ENCODE assay signal across 1 cellular context in genomic region chr22:28800308-28801041, GRCh38.
TF ChIP-seq lines count a peak whose summit lies in the region.

TSS of gene XBP1 (minus strand) at chr22:28800569.

TF ChIP-seq in HepG2, 621 proteins besides CTCF, POLR2A, EP300 and RAD21 (continued from another document):
- TF ChIP-seq AGO1 (IDR thresholded peaks at IDR 0.05; ENCODE audit: low read depth, low read length, poor library complexity, severe bottlenecking) (peak; percentile 70), ZNF333 (CRISPR knock-in tag; IDR thresholded peaks at IDR 0.05; ENCODE audit: borderline replicate concordance) (no peak; the same call in 1 of the 2 replicates), ISL2 (CRISPR knock-in tag; IDR thresholded peaks at IDR 0.05) (0 out of 2 replicates have a peak, but pooled peaks have one; percentile 17), SMAD1 (CRISPR knock-in tag; IDR thresholded peaks at IDR 0.05; ENCODE audit: borderline replicate concordance, low read depth) (peak; percentile 89), ZNF18 (CRISPR knock-in tag; IDR thresholded peaks at IDR 0.05; ENCODE audit: insufficient replicate concordance) (no peak), HNF1A (IDR thresholded peaks at IDR 0.05; ENCODE audit: low read depth) (no peak), HNF1A (CRISPR knock-in tag; IDR thresholded peaks at IDR 0.05; ENCODE audit: borderline replicate concordance) (peak; percentile 77; the same call in 1 of the 2 replicates), ZSCAN21 (CRISPR knock-in tag; IDR thresholded peaks at IDR 0.05; ENCODE audit: borderline replicate concordance) (peak; percentile 80), AKAP8 (CRISPR knock-in tag; IDR thresholded peaks at IDR 0.05) (peak; percentile 80; the same call in 1 of the 2 replicates), HMGXB4 (CRISPR knock-in tag; IDR thresholded peaks at IDR 0.05; ENCODE audit: borderline replicate concordance in 1 of 2, low read depth in 1 of 2) (peak; percentile 56 to 76; a peak in 3 of 4 replicates), ARHGAP35 (CRISPR knock-in tag; IDR thresholded peaks at IDR 0.05; ENCODE audit: borderline replicate concordance) (no peak; the same call in 1 of the 2 replicates), PPARG (CRISPR knock-in tag; conservative IDR thresholded peaks at IDR 0.05) (peak; percentile 57), MIXL1 (CRISPR knock-in tag; IDR thresholded peaks at IDR 0.05) (0 out of 2 replicates have a peak, but pooled peaks have one; percentile 26), RXRB (CRISPR knock-in tag; IDR thresholded peaks at IDR 0.05; ENCODE audit: borderline replicate concordance) (peak; percentile 76), MLLT10 (CRISPR knock-in tag; IDR thresholded peaks at IDR 0.05) (0 out of 2 replicates have a peak, but pooled peaks have one; percentile 73), ZSCAN31 (CRISPR knock-in tag; IDR thresholded peaks at IDR 0.05; ENCODE audit: low read depth) (peak; percentile 58), ZNF75D (CRISPR knock-in tag; IDR thresholded peaks at IDR 0.05; ENCODE audit: borderline replicate concordance) (no peak), MXD3 (CRISPR knock-in tag; IDR thresholded peaks at IDR 0.05) (peak; percentile 48; the same call in 1 of the 2 replicates), PHF20 (CRISPR knock-in tag; IDR thresholded peaks at IDR 0.05) (peak; percentile 2; the same call in 1 of the 2 replicates), CBX1 (IDR thresholded peaks at IDR 0.05; ENCODE audit: low read depth) (peak; percentile 66), ATF3 (CRISPR knock-in tag; IDR thresholded peaks at IDR 0.05) (peak; percentile 46), CHCHD3 (CRISPR knock-in tag; IDR thresholded peaks at IDR 0.05) (0 out of 2 replicates have a peak, but pooled peaks have one; percentile 16), ZNF20 (CRISPR knock-in tag; IDR thresholded peaks at IDR 0.05) (no peak; the same call in 1 of the 2 replicates), ZNF670 (CRISPR knock-in tag; IDR thresholded peaks at IDR 0.05; ENCODE audit: borderline replicate concordance) (peak; percentile 56; the same call in 1 of the 2 replicates), ZNF788 (CRISPR knock-in tag; IDR thresholded peaks at IDR 0.05; ENCODE audit: borderline replicate concordance) (peak; percentile 63; the same call in 1 of the 2 replicates), DMAP1 (CRISPR knock-in tag; IDR thresholded peaks at IDR 0.05) (peak; percentile 79), ZNF451 (CRISPR knock-in tag; IDR thresholded peaks at IDR 0.05) (peak; percentile 87; the same call in 1 of the 2 replicates), YEATS2 (CRISPR knock-in tag; IDR thresholded peaks at IDR 0.05; ENCODE audit: borderline replicate concordance) (no peak)
- TF ChIP-seq, protein P1, sequence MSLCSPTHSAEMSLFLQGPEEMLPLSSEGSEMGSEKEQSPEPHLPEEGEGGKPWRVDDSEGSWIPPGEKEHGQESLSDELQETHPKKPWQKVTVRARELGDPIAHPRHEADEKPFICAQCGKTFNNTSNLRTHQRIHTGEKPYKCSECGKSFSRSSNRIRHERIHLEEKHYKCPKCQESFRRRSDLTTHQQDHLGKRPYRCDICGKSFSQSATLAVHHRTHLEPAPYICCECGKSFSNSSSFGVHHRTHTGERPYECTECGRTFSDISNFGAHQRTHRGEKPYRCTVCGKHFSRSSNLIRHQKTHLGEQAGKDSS (CRISPR knock-in tag; IDR thresholded peaks at IDR 0.05; ENCODE audit: borderline replicate concordance, low read depth) = peak; percentile 67; the same call in 1 of the 2 replicates
- TF ChIP-seq, protein P2, sequence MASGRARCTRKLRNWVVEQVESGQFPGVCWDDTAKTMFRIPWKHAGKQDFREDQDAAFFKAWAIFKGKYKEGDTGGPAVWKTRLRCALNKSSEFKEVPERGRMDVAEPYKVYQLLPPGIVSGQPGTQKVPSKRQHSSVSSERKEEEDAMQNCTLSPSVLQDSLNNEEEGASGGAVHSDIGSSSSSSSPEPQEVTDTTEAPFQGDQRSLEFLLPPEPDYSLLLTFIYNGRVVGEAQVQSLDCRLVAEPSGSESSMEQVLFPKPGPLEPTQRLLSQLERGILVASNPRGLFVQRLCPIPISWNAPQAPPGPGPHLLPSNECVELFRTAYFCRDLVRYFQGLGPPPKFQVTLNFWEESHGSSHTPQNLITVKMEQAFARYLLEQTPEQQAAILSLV (CRISPR knock-in tag; IDR thresholded peaks at IDR 0.05; ENCODE audit: borderline replicate concordance) = peak; percentile 92; the same call in 1 of the 2 replicates
- TF ChIP-seq, protein P3, sequence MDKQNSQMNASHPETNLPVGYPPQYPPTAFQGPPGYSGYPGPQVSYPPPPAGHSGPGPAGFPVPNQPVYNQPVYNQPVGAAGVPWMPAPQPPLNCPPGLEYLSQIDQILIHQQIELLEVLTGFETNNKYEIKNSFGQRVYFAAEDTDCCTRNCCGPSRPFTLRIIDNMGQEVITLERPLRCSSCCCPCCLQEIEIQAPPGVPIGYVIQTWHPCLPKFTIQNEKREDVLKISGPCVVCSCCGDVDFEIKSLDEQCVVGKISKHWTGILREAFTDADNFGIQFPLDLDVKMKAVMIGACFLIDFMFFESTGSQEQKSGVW (CRISPR knock-in tag; IDR thresholded peaks at IDR 0.05; ENCODE audit: borderline replicate concordance) = 0 out of 2 replicates have a peak, but pooled peaks have one; percentile 39
